In the genomic region with DNA sequence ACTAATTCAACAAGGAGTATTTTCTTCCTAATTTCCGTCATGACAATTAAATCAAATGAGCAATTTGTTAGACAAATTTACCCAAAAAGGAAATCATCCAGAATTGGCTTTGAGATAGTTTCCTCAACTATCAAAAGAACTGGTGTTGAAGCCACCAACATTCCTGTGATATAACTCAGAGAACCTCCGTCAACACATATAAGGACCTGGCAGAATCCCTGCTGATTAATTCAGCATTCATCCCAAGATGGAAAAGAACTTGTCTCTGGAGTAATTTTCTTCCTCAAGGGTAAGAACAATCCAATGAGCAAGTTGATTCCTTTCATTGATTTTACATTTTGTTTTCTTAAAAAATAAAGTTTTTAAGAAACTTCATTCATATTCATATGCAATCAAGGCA, we compare ENCODE assay signal across 12 cellular contexts.
DNase-seq lines count a peak whose midpoint lies in the region; ATAC-seq, FAIRE-seq and TF ChIP-seq lines count a peak whose summit lies in the region.
"Had no signal": no experiment of that assay in that cellular context is flagged by ENCODE, and none has a peak within 500 bp of the region (broad histone marks: within the 10 kb centered on the region; RNA-seq: fewer than 3 reads in every experiment).

No MANE protein-coding gene starts in this region.

- dilution Hi-C loops in endothelial cell of umbilical vein (cut with MboI; ENCODE audit: extremely low pct_ligation_motif_present, low sequenced_read_pairs) = no loop called here

- peak overlapping the region; percentile 26 for H3K4me2 ChIP-seq in PC-3 (ENCODE audit: low read length)
- H3K4me2 ChIP-seq in endothelial cell of umbilical vein (ENCODE audit: insufficient read depth, low read length) = no peak overlapping the region
- H3K4me2 ChIP-seq: BLaER1 treated with 17β-estradiol and CSF1 and Interleukin-3, amounts not matched to agents 10 nM and 100 nM had no signal

- H3K9me3 Mint-ChIP-seq in Calu3 (ENCODE audit: low read depth, unreplicated experiment) = no peaks in the 10 kb centered on the region
- H3K9me3 Mint-ChIP-seq: activated CD4-positive, alpha-beta memory T cell treated with anti-CD3 and anti-CD28 coated beads, Interleukin-2, amount 10 ng/mL, durations not matched to agents 7 days and 5 days had no signal

- POLR2A ChIA-PET in PC-3 (lab: Charles Lee; ENCODE audit: unreplicated experiment) (interaction anchor here (0.5 kb wide), 1 partner anchor 286 kb away, joined by 5 read pairs; no protein-coding TSS in a partner anchor), endothelial cell of umbilical vein (lab: Charles Lee) (no interaction called here)

- intact Hi-C loops in PC-3 (cut with micrococcal nuclease) = loop anchor here (5.0 kb wide), 1 partner anchor 60 kb away; a partner anchor contains a TSS
- intact Hi-C loops in endothelial cell of umbilical vein (cut with micrococcal nuclease) = no loop called here
- intact Hi-C loops in Calu3 (cut with micrococcal nuclease; ENCODE audit: unreplicated experiment) = no loop called here

- peaks cover 6% of the 10 kb centered on the region for H3K9me1 ChIP-seq in endothelial cell of umbilical vein (replicated peaks; ENCODE audit: control insufficient read depth, extremely low read depth, insufficient read depth, low read length)

- H3F3A ChIP-seq in PC-3 (ENCODE audit: low read length, unreplicated experiment) = no peaks in the 10 kb centered on the region

- H3K9me3 ChIP-seq in PC-3 (ENCODE audit: low read length) = no peaks in the 10 kb centered on the region
- H3K9me3 ChIP-seq in endothelial cell of umbilical vein (replicated peaks; ENCODE audit: control insufficient read depth, insufficient read depth, low read length) = no peaks in the 10 kb centered on the region
- H3K9me3 ChIP-seq: BLaER1 treated with 17β-estradiol and CSF1 and Interleukin-3, amounts not matched to agents 10 nM and 100 nM had no signal

- no peak overlapping the region for H3K4me3 ChIP-seq in PC-3 (ENCODE audit: low read length)
- H3K4me3 ChIP-seq in endothelial cell of umbilical vein (replicated peaks in 1 of 3; ENCODE audit: insufficient read depth in 1 of 3, low read depth in 1 of 3, low read length in 3 of 3) = no peak overlapping the region
- H3K4me3 ChIP-seq: BLaER1 treated with 17β-estradiol and CSF1 and Interleukin-3, amounts not matched to agents 10 nM and 100 nM had no signal

- BruUV-seq in PC-3 (replicated peaks; lab: Mats Ljungman, UMichigan) (no TSS peak), endothelial cell of umbilical vein (replicated peaks; lab: Mats Ljungman, UMichigan) (no TSS peak), Calu3 (replicated peaks; lab: Mats Ljungman, UMichigan) (no TSS peak)

- CTCF ChIA-PET in PC-3 (lab: Charles Lee) (interaction anchor here (0.6 to 0.7 kb wide), 2 partner anchors 58 to 154 kb away, joined by 4 to 5 read pairs; no protein-coding TSS in a partner anchor), endothelial cell of umbilical vein (lab: Charles Lee) (interaction anchor here (1.5 kb wide), 1 partner anchor 10 kb away, joined by 3 read pairs; no protein-coding TSS in a partner anchor), Calu3 (lab: Charles Lee) (no interaction called here)

- H3K4me1 ChIP-seq in PC-3 (ENCODE audit: insufficient read depth, low read length) (peaks cover 31% of the 10 kb centered on the region), endothelial cell of umbilical vein (ENCODE audit: control insufficient read depth, extremely low read depth, insufficient read depth, low read length) (peaks cover 20% of the 10 kb centered on the region)
- H3K4me1 ChIP-seq: BLaER1 treated with 17β-estradiol and CSF1 and Interleukin-3, amounts not matched to agents 10 nM and 100 nM had no signal

- peaks cover 23% of the 10 kb centered on the region for H3K36me3 Mint-ChIP-seq in Calu3 (ENCODE audit: insufficient read depth, unreplicated experiment)

- no peaks in the 10 kb centered on the region for H4K20me1 ChIP-seq in PC-3 (ENCODE audit: low read length)
- H4K20me1 ChIP-seq in endothelial cell of umbilical vein (replicated peaks; ENCODE audit: control insufficient read depth, extremely low read depth, insufficient read depth, low read length) = no peaks in the 10 kb centered on the region

- H3K4me3 Mint-ChIP-seq in Calu3 (ENCODE audit: low read depth, unreplicated experiment) = no peak overlapping the region
- H3K4me3 Mint-ChIP-seq: activated CD4-positive, alpha-beta memory T cell treated with anti-CD3 and anti-CD28 coated beads, Interleukin-2, amount 10 ng/mL, durations not matched to agents 7 days and 5 days had no signal

- peaks cover 47% of the 10 kb centered on the region for H3K36me3 ChIP-seq in PC-3 (ENCODE audit: low read depth, low read length)
- H3K36me3 ChIP-seq in endothelial cell of umbilical vein (ENCODE audit: control insufficient read depth in 2 of 2, extremely low read depth in 1 of 2, insufficient read depth in 2 of 2, low read length in 2 of 2) = peaks cover 15 to 26% of the 10 kb centered on the region in 2 experiments

- DNase-seq in Daoy (ENCODE audit: low read depth) (peak; percentile 4), PC-3 (peak; percentile 83), endothelial cell of umbilical vein (ENCODE audit: low read depth, low spot score) (no peak), myocyte (ENCODE audit: low read depth) (peak; percentile 20), GM10266 (ENCODE audit: extremely low spot score) (no peak), Calu3 (no peak), NCI-H345 treated with DMSO at 0.1 percent for 48 hours (lab: John Stamatoyannopoulos, UW; ENCODE audit: unreplicated experiment) (no peak), GM13976 (ENCODE audit: low spot score) (no peak)
- DNase-seq: activated CD4-positive, alpha-beta memory T cell treated with anti-CD3 and anti-CD28 coated beads, Interleukin-2, amount 10 ng/mL, durations not matched to agents 7 days and 5 days; NCI-H1092; occipital lobe had no signal

- H3K27ac Mint-ChIP-seq in Calu3 (ENCODE audit: unreplicated experiment) = no peak overlapping the region
- H3K27ac Mint-ChIP-seq: activated CD4-positive, alpha-beta memory T cell treated with anti-CD3 and anti-CD28 coated beads, Interleukin-2, amount 10 ng/mL, durations not matched to agents 7 days and 5 days had no signal

- peak; percentile 76 for ATAC-seq in PC-3

- H3K27ac ChIP-seq in PC-3 (ENCODE audit: low read length) (peak overlapping the region; percentile 38), endothelial cell of umbilical vein (ENCODE audit: insufficient read depth, low read depth, low read length) (no peak overlapping the region)
- H3K27ac ChIP-seq: BLaER1 treated with 17β-estradiol and CSF1 and Interleukin-3, amounts not matched to agents 10 nM and 100 nM had no signal

- H2AFZ ChIP-seq in PC-3 (ENCODE audit: low read length) = no peak overlapping the region
- no peak overlapping the region for H2AFZ ChIP-seq in endothelial cell of umbilical vein (ENCODE audit: low read depth, low read length)

- H3K27me3 Mint-ChIP-seq in Calu3 (ENCODE audit: unreplicated experiment) = no peaks in the 10 kb centered on the region
- H3K27me3 Mint-ChIP-seq: activated CD4-positive, alpha-beta memory T cell treated with anti-CD3 and anti-CD28 coated beads, Interleukin-2, amount 10 ng/mL, durations not matched to agents 7 days and 5 days had no signal

- in situ Hi-C loops in GM13976 (cut with MboI; ENCODE audit: low sequenced_read_pairs, unreplicated experiment) = no loop called here

- TF ChIP-seq POLR2A in endothelial cell of umbilical vein (IDR thresholded peaks at IDR 0.05; ENCODE audit: low read depth, low read length) = no peak

- H3K9ac ChIP-seq in PC-3 (ENCODE audit: low read length) (no peak overlapping the region), endothelial cell of umbilical vein (replicated peaks; ENCODE audit: extremely low read depth, insufficient read depth, low read length) (no peak overlapping the region)
- H3K9ac ChIP-seq: BLaER1 treated with 17β-estradiol and CSF1 and Interleukin-3, amounts not matched to agents 10 nM and 100 nM had no signal

- TF ChIP-seq CTCF in PC-3 (conservative IDR thresholded peaks at IDR 0.05; ENCODE audit: low read depth, low read length) (no peak), endothelial cell of umbilical vein (IDR thresholded peaks at IDR 0.05; ENCODE audit: extremely low read depth in 1 of 2, insufficient read depth in 1 of 2, low read depth in 1 of 2, low read length in 2 of 2) (no peak), GM10266 (IDR thresholded peaks at IDR 0.05; ENCODE audit: control insufficient read depth, insufficient read depth, low read depth, missing control alignments) (no peak), Calu3 (IDR thresholded peaks at IDR 0.05; ENCODE audit: unreplicated experiment) (no peak), GM13976 (IDR thresholded peaks at IDR 0.05; ENCODE audit: borderline replicate concordance, control extremely low read depth, extremely low read depth, insufficient read depth, missing control alignments) (no peak)

- H3K27me3 ChIP-seq in PC-3 (ENCODE audit: low read length) (no peaks in the 10 kb centered on the region), endothelial cell of umbilical vein (ENCODE audit: control insufficient read depth in 2 of 2, insufficient read depth in 2 of 2, low read length in 2 of 2) (no peaks in the 10 kb centered on the region)
- H3K27me3 ChIP-seq: BLaER1 treated with 17β-estradiol and CSF1 and Interleukin-3, amounts not matched to agents 10 nM and 100 nM had no signal

- H3K4me1 Mint-ChIP-seq in Calu3 (ENCODE audit: low read depth, unreplicated experiment) = peaks cover 22% of the 10 kb centered on the region

- H3K9me2 ChIP-seq in PC-3 (replicated peaks; ENCODE audit: low read length) = no peaks in the 10 kb centered on the region

- peak; percentile 37 for FAIRE-seq in endothelial cell of umbilical vein (lab: Jason Lieb, UNC)

- H3K79me2 ChIP-seq in PC-3 (ENCODE audit: low read length) (peaks cover 10% of the 10 kb centered on the region; the same call in 1 of the 2 replicates), endothelial cell of umbilical vein (ENCODE audit: control insufficient read depth, insufficient read depth, low read length) (peaks cover 39% of the 10 kb centered on the region)

TF ChIP-seq in endothelial cell of umbilical vein, 7 proteins besides CTCF, POLR2A, EP300 and RAD21:
- TF ChIP-seq MYC (IDR thresholded peaks at IDR 0.05; ENCODE audit: low read depth, low read length) = no peak
- TF ChIP-seq EZH2 (IDR thresholded peaks at IDR 0.05; ENCODE audit: borderline replicate concordance, low read depth, low read length, severe bottlenecking) = no peak
- no peak for TF ChIP-seq FOS (IDR thresholded peaks at IDR 0.05; ENCODE audit: borderline replicate concordance, insufficient read depth, low read length)
- TF ChIP-seq, protein P1, sequence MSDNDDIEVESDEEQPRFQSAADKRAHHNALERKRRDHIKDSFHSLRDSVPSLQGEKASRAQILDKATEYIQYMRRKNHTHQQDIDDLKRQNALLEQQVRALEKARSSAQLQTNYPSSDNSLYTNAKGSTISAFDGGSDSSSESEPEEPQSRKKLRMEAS (IDR thresholded peaks at IDR 0.05; ENCODE audit: insufficient read depth, insufficient read length) = no peak
- no peak for TF ChIP-seq POLR2AphosphoS5 (IDR thresholded peaks at IDR 0.05; ENCODE audit: insufficient read depth, low read depth, low read length)
- no peak for TF ChIP-seq GATA2 (IDR thresholded peaks at IDR 0.05; ENCODE audit: insufficient read depth, insufficient read length, low read depth, low read length)
- TF ChIP-seq JUN (IDR thresholded peaks at IDR 0.05; ENCODE audit: borderline replicate concordance, insufficient read depth, insufficient read length, low read depth) = no peak

Comparison
In these comparisons a context has a peak if more than half of its experiments do, and no peak if none do; other contexts are left out.
1. DNase-seq: peak in Daoy (single experiment), PC-3 (single experiment) and myocyte (single experiment); none in endothelial cell of umbilical vein (single experiment), GM10266 (single experiment), Calu3 (single experiment), NCI-H345 treated with DMSO at 0.1 percent for 48 hours (single experiment) and GM13976 (single experiment).